15 cellular contexts compared by ENCODE assay signal in the genomic region with DNA sequence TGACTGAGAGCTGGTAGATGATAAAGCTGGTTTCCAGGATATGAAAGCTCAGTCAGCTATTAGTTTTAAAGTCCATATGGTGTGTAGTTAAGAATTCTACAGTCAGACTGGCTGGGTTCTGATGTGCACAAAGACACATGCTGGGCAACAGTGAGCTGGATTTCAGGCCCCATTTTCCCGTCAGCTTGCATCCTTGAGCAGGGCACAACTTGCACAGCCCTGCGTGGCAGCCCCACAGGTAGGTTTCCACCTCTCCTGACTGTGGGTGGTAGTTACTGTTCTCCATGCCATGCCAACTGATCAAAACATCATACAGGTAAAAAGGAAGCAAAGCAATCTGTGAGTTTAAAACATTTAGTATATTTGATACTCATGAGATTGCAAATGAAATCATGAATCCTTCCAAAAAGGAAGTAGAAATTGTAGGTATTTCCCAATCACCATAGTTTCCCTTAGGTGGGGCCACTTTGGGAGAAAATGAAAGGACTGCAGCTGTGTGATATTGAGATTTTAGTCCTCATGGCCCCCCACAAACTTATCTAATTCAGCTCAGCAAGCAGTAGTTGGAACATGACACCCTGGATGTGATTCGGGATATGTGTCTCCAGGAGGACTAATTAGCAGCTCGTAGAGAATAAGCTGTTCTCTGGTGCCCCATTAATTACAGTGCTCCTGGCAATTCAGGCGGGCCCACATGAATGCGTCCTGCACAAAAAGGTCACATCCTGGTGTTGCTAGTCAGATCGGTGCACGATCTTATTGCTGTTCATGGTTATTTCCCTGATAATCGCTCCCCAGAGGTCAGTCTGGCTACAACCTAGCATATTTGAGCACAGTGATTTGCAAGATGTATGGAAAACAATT. TPM values are rescaled to one million over a fixed set of nuclear protein-coding genes. Genes with fewer than 3 reads are reported as not detected.
DNase-seq lines count a peak whose midpoint lies in the region; ATAC-seq and TF ChIP-seq lines count a peak whose summit lies in the region.
"Had no signal": no experiment of that assay in that cellular context is flagged by ENCODE, and none has a peak within 500 bp of the region (broad histone marks: within the 10 kb centered on the region; RNA-seq: fewer than 3 reads in every experiment).

No MANE protein-coding gene starts in this region.

- H3K36me3 ChIP-seq in body of pancreas (replicated peaks in 1 of 2; ENCODE audit: insufficient read depth in 1 of 2, low read depth in 2 of 2) (no peaks in the 10 kb centered on the region), neutrophil (no peaks in the 10 kb centered on the region), breast epithelium (no peaks in the 10 kb centered on the region)
- H3K36me3 ChIP-seq: cardiac muscle cell, thyroid gland had no signal

- H3K9me3 ChIP-seq in body of pancreas (no peaks in the 10 kb centered on the region), neutrophil (no peaks in the 10 kb centered on the region), breast epithelium (no peaks in the 10 kb centered on the region)
- H3K9me3 ChIP-seq: thyroid gland had no signal

- H3K4me3 ChIP-seq in body of pancreas (no peak overlapping the region), neutrophil (ENCODE audit: low read depth in 1 of 2, low read length in 1 of 2) (no peak overlapping the region), breast epithelium (no peak overlapping the region)
- H3K4me3 ChIP-seq: cardiac muscle cell, thyroid gland had no signal

- H3K4me1 ChIP-seq in body of pancreas (no peaks in the 10 kb centered on the region), neutrophil (ENCODE audit: control insufficient read depth in 1 of 2, insufficient read depth in 1 of 2, low read depth in 1 of 2, low read length in 1 of 2) (peaks cover 31 to 35% of the 10 kb centered on the region in 2 experiments), breast epithelium (no peaks in the 10 kb centered on the region)
- H3K4me1 ChIP-seq: thyroid gland had no signal

- TF ChIP-seq POLR2A in body of pancreas (IDR thresholded peaks at IDR 0.05) (no peak), breast epithelium (IDR thresholded peaks at IDR 0.05) (no peak)

- intact Hi-C loops in body of pancreas (cut with DNase I): no loop called here
- intact Hi-C loops in breast epithelium (cut with DNase I; ENCODE audit: low total_unique reads): no loop called here

- ATAC-seq in body of pancreas (peak; percentile 35), HG03280 (IDR thresholded peaks at IDR 0.05; ENCODE audit: unreplicated experiment) (no peak)
- ATAC-seq: activated CD8-positive, alpha-beta T cell treated with anti-CD3 and anti-CD28 coated beads for 36 hours had no signal

- H3K27me3 ChIP-seq in body of pancreas (no peaks in the 10 kb centered on the region), neutrophil (no peaks in the 10 kb centered on the region), breast epithelium (no peaks in the 10 kb centered on the region)
- H3K27me3 ChIP-seq: cardiac muscle cell, thyroid gland had no signal

- TF ChIP-seq CTCF in body of pancreas (IDR thresholded peaks at IDR 0.05): no peak
- TF ChIP-seq CTCF in neutrophil (IDR thresholded peaks at IDR 0.05): no peak
- TF ChIP-seq CTCF in breast epithelium (IDR thresholded peaks at IDR 0.05): no peak

- H3K27ac ChIP-seq in body of pancreas (peak overlapping the region in 1 of 4 donors; percentile 35), neutrophil (peak overlapping the region; percentile 46), breast epithelium (no peak overlapping the region)
- H3K27ac ChIP-seq: cardiac muscle cell, thyroid gland had no signal

- DNase-seq in NCI-H1436 (lab: John Stamatoyannopoulos, UW) (peak; percentile 24), NCI-H1436 treated with DMSO at 0.1 percent for 48 hours (lab: John Stamatoyannopoulos, UW) (no peak), NCI-H128 (lab: John Stamatoyannopoulos, UW; ENCODE audit: unreplicated experiment) (peak; percentile 0), body of pancreas (peak in 2 of 4 donors; percentile 21 to 30), breast epithelium (ENCODE audit: low spot score in 2 of 2) (no peak), T-helper 2 cell (no peak)
- DNase-seq: activated CD8-positive, alpha-beta T cell treated with anti-CD3 and anti-CD28 coated beads for 36 hours; activated naive CD4-positive, alpha-beta T cell treated with anti-CD3 and anti-CD28 coated beads for 36 hours; erythroblast; KG1; NCI-H446; thyroid gland had no signal

- WGBS in body of pancreas, 2 donors: 57 to 67% methylated on average over 8 to 9 of the region's 9 CpGs

RNA-seq across cellular contexts. Expression of gene NOCT, which starts 42.4 kb away (rescaled TPM):
- total RNA-seq in body of pancreas: 10 to 100 TPM in 1 of 2 donors, 1 to 10 TPM in 1; 5.7 to 11.9 TPM
- 1 to 10 TPM; 4.0 to 9.5 (median 6.4) TPM for total RNA-seq in breast epithelium

Comparison
In these comparisons a context has a peak if more than half of its experiments do, and no peak if none do; other contexts are left out.
1. DNase-seq: peak in NCI-H1436 (single experiment) and NCI-H128 (single experiment); none in NCI-H1436 treated with DMSO at 0.1 percent for 48 hours (single experiment), breast epithelium (0 of 2) and T-helper 2 cell (0 of 5).